In genomic region chr14:48398675-48399282, GRCh38 we compare ENCODE assay signal across 9 cellular contexts.
DNase-seq lines count a peak whose midpoint lies in the region; ATAC-seq and TF ChIP-seq lines count a peak whose summit lies in the region.
"Had no signal": no experiment of that assay in that cellular context is flagged by ENCODE, and none has a peak within 500 bp of the region (broad histone marks: within the 10 kb centered on the region; RNA-seq: fewer than 3 reads in every experiment).

No MANE protein-coding gene starts in this region.

- peak; percentile 63 for ATAC-seq in HG03442 (IDR thresholded peaks at IDR 0.05; ENCODE audit: unreplicated experiment)
- no peak for ATAC-seq in HG03175 (IDR thresholded peaks at IDR 0.05; ENCODE audit: unreplicated experiment)

- H3K4me3 ChIP-seq in dorsolateral prefrontal cortex, result no peak overlapping the region
- no peak overlapping the region for H3K4me3 ChIP-seq in neuron (ENCODE audit: low read length)
- H3K4me3 ChIP-seq: SJSA1 had no signal

- H2AFZ ChIP-seq in neuron (ENCODE audit: low read depth, low read length), result peak overlapping the region; percentile 27

- no peaks in the 10 kb centered on the region for H3K4me1 ChIP-seq in neuron (ENCODE audit: insufficient read depth, low read length)
- H3K4me1 ChIP-seq: SJSA1 had no signal

- no peaks in the 10 kb centered on the region for H3K9me3 ChIP-seq in neuron (ENCODE audit: low read length)
- H3K9me3 ChIP-seq: SJSA1 had no signal

- peak; percentile 32 to 79 (median 66) for TF ChIP-seq CTCF in dorsolateral prefrontal cortex (IDR thresholded peaks at IDR 0.05 in 54 of 56, conservative IDR thresholded peaks at IDR 0.05 in 2 of 56; ENCODE audit: low read depth in 1 of 56, partially characterized antibody in 56 of 56)

- H3K36me3 ChIP-seq in neuron (ENCODE audit: insufficient read depth, low read length), result no peaks in the 10 kb centered on the region
- H3K36me3 ChIP-seq: SJSA1 had no signal

- intact Hi-C loops in dorsolateral prefrontal cortex (cut with DNase I), result loop anchor here (2.0 to 5.0 kb wide), 2 partner anchors 480 to 481 kb away; no protein-coding TSS in a partner anchor

- DNase-seq in Daoy (ENCODE audit: low read depth) (peak; percentile 2), NCI-H82 treated with DMSO at 0.1 percent for 48 hours (lab: John Stamatoyannopoulos, UW; ENCODE audit: unreplicated experiment) (peak; percentile 65), dorsolateral prefrontal cortex (no peak), CD1c-positive myeloid dendritic cell (ENCODE audit: extremely low spot score) (no peak)
- DNase-seq in stimulated activated CD4-positive, alpha-beta T cell treated with anti-CD3 and anti-CD28 coated beads, Interleukin-12 subunit alpha, Interleukin-12 subunit beta, amount 100 ng/mL, for 4 hours, result no peak

- no peaks in the 10 kb centered on the region for H3K27me3 ChIP-seq in dorsolateral prefrontal cortex
- H3K27me3 ChIP-seq in neuron (ENCODE audit: insufficient read depth, low read length), result no peaks in the 10 kb centered on the region
- H3K27me3 ChIP-seq: SJSA1 had no signal

- no peak overlapping the region for H3K27ac ChIP-seq in dorsolateral prefrontal cortex
- H3K27ac ChIP-seq: SJSA1 had no signal

Comparison
In these comparisons a context has a peak if more than half of its experiments do, and no peak if none do; other contexts are left out.
1. DNase-seq: peak in Daoy (single experiment) and NCI-H82 treated with DMSO at 0.1 percent for 48 hours (single experiment); none in dorsolateral prefrontal cortex (0 of 10), CD1c-positive myeloid dendritic cell (single experiment) and stimulated activated CD4-positive, alpha-beta T cell treated with anti-CD3 and anti-CD28 coated beads, Interleukin-12 subunit alpha, Interleukin-12 subunit beta, amount 100 ng/mL, for 4 hours (single experiment).